ENCODE assay signal across 15 cellular contexts in genomic region chr3:7764091-7764490, GRCh38.
"Had no signal": no experiment of that assay in that cellular context is flagged by ENCODE, and none has a peak within 500 bp of the region (broad histone marks: within the 10 kb centered on the region; RNA-seq: fewer than 3 reads in every experiment).

No MANE protein-coding gene starts in this region.

- H3K27ac Mint-ChIP-seq: naive thymus-derived CD4-positive, alpha-beta T cell had no signal

- H3K4me1 ChIP-seq: right atrium auricular region, sigmoid colon had no signal

- H3K4me3 Mint-ChIP-seq: naive thymus-derived CD4-positive, alpha-beta T cell had no signal

- H3K27me3 Mint-ChIP-seq: naive thymus-derived CD4-positive, alpha-beta T cell had no signal

- H3K27me3 ChIP-seq: dorsolateral prefrontal cortex, heart left ventricle, neutrophil, right atrium auricular region, sigmoid colon had no signal

- H3K9me3 ChIP-seq: neutrophil, right atrium auricular region had no signal

- H3K27ac ChIP-seq: coronary artery, dorsolateral prefrontal cortex, heart left ventricle, neutrophil, right atrium auricular region, sigmoid colon, skin epidermis had no signal

- H3K36me3 ChIP-seq: heart left ventricle, neutrophil, right atrium auricular region, sigmoid colon had no signal

- H3K4me3 ChIP-seq: coronary artery, dorsolateral prefrontal cortex, heart left ventricle, right atrium auricular region, sigmoid colon, skin epidermis had no signal

- DNase-seq: dorsolateral prefrontal cortex; effector CD8-positive, alpha-beta T cell; foreskin melanocyte; heart left ventricle; hippocampal formation; left colon; naive thymus-derived CD4-positive, alpha-beta T cell; posterior cingulate gyrus; sigmoid colon; stimulated activated naive CD4-positive, alpha-beta T cell; trophoblast cell had no signal
